Comparison of ENCODE assay signal across 21 cellular contexts in genomic region chr2:240614391-240614790, GRCh38. TPM values are rescaled to one million over a fixed set of nuclear protein-coding genes. Genes with fewer than 3 reads are reported as not detected.
DNase-seq lines count a peak whose midpoint lies in the region; ATAC-seq, FAIRE-seq and TF ChIP-seq lines count a peak whose summit lies in the region.
"Had no signal": no experiment of that assay in that cellular context is flagged by ENCODE, and none has a peak within 500 bp of the region (broad histone marks: within the 10 kb centered on the region; RNA-seq: fewer than 3 reads in every experiment).

No MANE protein-coding gene starts in this region.

- 91% methylated on average over 2 of the region's 9 CpGs for WGBS in right lobe of liver (ENCODE audit: insufficient coverage, low coverage, low lambda C conversion rate, missing lambda C conversion rate)
- 76% methylated on average over 9 of the region's 9 CpGs for WGBS in HepG2 (ENCODE audit: low lambda C conversion rate)
- 98 to 99% methylated on average over 9 of the region's 9 CpGs for WGBS in aorta, 2 donors

- in situ Hi-C loops in HepG2 (cut with HindIII; ENCODE audit: extremely low pct_ligation_motif_present, low pct_unique_long_range_greater_than_20kb), result no loop called here

- H2AFZ ChIP-seq in HepG2 (ENCODE audit: low read length) (no peak overlapping the region), osteoblast (ENCODE audit: low read length) (no peak overlapping the region)

- H3K4me2 ChIP-seq in HepG2 (ENCODE audit: low read depth, low read length) (no peak overlapping the region), osteoblast (ENCODE audit: insufficient read depth, low read length) (no peak overlapping the region)
- H3K4me2 ChIP-seq: A549 had no signal

- intact Hi-C loops in right lobe of liver (cut with DNase I) (no loop called here), HepG2 (cut with micrococcal nuclease; ENCODE audit: unreplicated experiment) (no loop called here), aorta (cut with DNase I) (no loop called here)

- TF ChIP-seq CTCF in right lobe of liver (IDR thresholded peaks at IDR 0.05), result no peak
- TF ChIP-seq CTCF in HepG2 (CRISPR knock-in tag; IDR thresholded peaks at IDR 0.05), result no peak
- no peak for TF ChIP-seq CTCF in osteoblast (IDR thresholded peaks at IDR 0.05; ENCODE audit: extremely low read depth, low read depth, low read length)

- H4K20me1 ChIP-seq in HepG2 (ENCODE audit: insufficient read depth, low read length) (peaks cover 3% of the 10 kb centered on the region; the same call in 1 of the 2 replicates), osteoblast (ENCODE audit: insufficient read depth, low read length) (no peaks in the 10 kb centered on the region)
- H4K20me1 ChIP-seq: BLaER1 treated with 17β-estradiol and CSF1 and Interleukin-3, amounts not matched to agents 10 nM and 100 nM had no signal

- TF ChIP-seq EP300 in HepG2 (IDR thresholded peaks at IDR 0.05; ENCODE audit: low read depth in 2 of 2, low read length in 2 of 2) (no peak), HepG2 (CRISPR knock-in tag; IDR thresholded peaks at IDR 0.05; ENCODE audit: borderline replicate concordance) (no peak)

- TF ChIP-seq POLR2A in right lobe of liver (IDR thresholded peaks at IDR 0.05), result no peak
- no peak; a peak in 1 of 4 replicates for TF ChIP-seq POLR2A in HepG2 (IDR thresholded peaks at IDR 0.05; ENCODE audit: insufficient read depth in 1 of 2, low read depth in 2 of 2, low read length in 2 of 2)

- CTCF ChIA-PET in HepG2 (lab: Yijun Ruan, JAX; ENCODE audit: low intra/inter-chr PET ratio, low total read pairs), result no interaction called here

- H3K9me3 ChIP-seq in right lobe of liver (no peaks in the 10 kb centered on the region), HepG2 (ENCODE audit: low read length) (peaks cover 22% of the 10 kb centered on the region), osteoblast (ENCODE audit: low read depth, low read length) (no peaks in the 10 kb centered on the region), aorta (ENCODE audit: control insufficient read depth, low read length) (no peaks in the 10 kb centered on the region)
- H3K9me3 ChIP-seq: A549 had no signal

- no TSS peak for BruUV-seq in HepG2 (replicated peaks; lab: Mats Ljungman, UMichigan)

- DNase-seq in activated T-cell treated with anti-CD3 and anti-CD28 coated beads, Interleukin-2, amount 50 U/mL, for 1 hour, result peak; percentile 10
- no peak for DNase-seq in activated T-cell treated with anti-CD3 and anti-CD28 coated beads, Interleukin-2, amount 50 U/mL, for 48 hours
- DNase-seq in right lobe of liver, result peak in 2 of 3 donors; percentile 14 to 35
- DNase-seq in HepG2 (ENCODE audit: low spot score), result no peak
- DNase-seq in osteoblast (ENCODE audit: insufficient read length, low spot score, missing footprints), result peak; percentile 9
- peak; percentile 21 to 55 for DNase-seq in aorta
- no peak for DNase-seq in C1 segment of cervical spinal cord (lab: John Stamatoyannopoulos, UW)
- DNase-seq in ecto neural progenitor cell (ENCODE audit: low spot score), result no peak
- DNase-seq: GOT3, Kasumi-1, MG63, NCI-H1048, NCI-H1436, NCI-H1930, NCI-H345, NCI-H524 treated with DMSO at 0.1 percent for 48 hours, PC-3 had no signal

- H3K27me3 ChIP-seq in right lobe of liver, result no peaks in the 10 kb centered on the region
- no peaks in the 10 kb centered on the region for H3K27me3 ChIP-seq in HepG2 (ENCODE audit: control insufficient read depth in 1 of 2, insufficient read depth in 2 of 2, low read length in 2 of 2)
- no peaks in the 10 kb centered on the region for H3K27me3 ChIP-seq in osteoblast (ENCODE audit: insufficient read depth, low read length)
- H3K27me3 ChIP-seq in aorta (ENCODE audit: control insufficient read depth in 1 of 2, insufficient read depth in 2 of 2, low read length in 1 of 2), result no peaks in the 10 kb centered on the region
- H3K27me3 ChIP-seq: BLaER1 treated with 17β-estradiol and CSF1 and Interleukin-3, amounts not matched to agents 10 nM and 100 nM; MG63 had no signal

- peak in 1 of 4 donors; percentile 22 for ATAC-seq in right lobe of liver
- ATAC-seq in HepG2, result no peak
- ATAC-seq in aorta (ENCODE audit: low FRiP score), result no peak
- ATAC-seq: A549, PC-3 had no signal

- H3K4me3 ChIP-seq in right lobe of liver, result no peak overlapping the region
- no peak overlapping the region for H3K4me3 ChIP-seq in HepG2 (replicated peaks in 1 of 3; ENCODE audit: insufficient read depth in 1 of 3, low read depth in 2 of 3, low read length in 3 of 3)
- H3K4me3 ChIP-seq in osteoblast (ENCODE audit: insufficient read depth, low read length), result no peak overlapping the region
- no peak overlapping the region for H3K4me3 ChIP-seq in aorta (ENCODE audit: low read length in 2 of 2)
- H3K4me3 ChIP-seq: A549; BLaER1 treated with 17β-estradiol and CSF1 and Interleukin-3, amounts not matched to agents 10 nM and 100 nM; MG63 had no signal

- no peak for TF ChIP-seq RAD21 in HepG2 (CRISPR knock-in tag; IDR thresholded peaks at IDR 0.05)

- H3K79me2 ChIP-seq in HepG2 (ENCODE audit: insufficient read depth, low read length) (peaks cover 27% of the 10 kb centered on the region), osteoblast (ENCODE audit: insufficient read depth, low read length) (no peaks in the 10 kb centered on the region)

- H3K4me1 ChIP-seq in right lobe of liver, result no peaks in the 10 kb centered on the region
- peaks cover 22% of the 10 kb centered on the region for H3K4me1 ChIP-seq in HepG2 (ENCODE audit: insufficient read depth, low read length)
- no peaks in the 10 kb centered on the region for H3K4me1 ChIP-seq in osteoblast (ENCODE audit: insufficient read depth, low read length)
- no peaks in the 10 kb centered on the region for H3K4me1 ChIP-seq in aorta (ENCODE audit: control insufficient read depth in 1 of 2, insufficient read depth in 2 of 2, low read length in 2 of 2)
- H3K4me1 ChIP-seq: A549 had no signal

- no peak for FAIRE-seq in HepG2 (lab: Jason Lieb, UNC)
- FAIRE-seq: A549, D721Med, GM18507 had no signal

- H3K36me3 ChIP-seq in right lobe of liver, result no peaks in the 10 kb centered on the region
- peaks cover 22 to 67% of the 10 kb centered on the region in 2 experiments for H3K36me3 ChIP-seq in HepG2 (replicated peaks in 1 of 2; ENCODE audit: control insufficient read depth in 1 of 2, insufficient read depth in 2 of 2, low read length in 2 of 2)
- no peaks in the 10 kb centered on the region for H3K36me3 ChIP-seq in osteoblast (ENCODE audit: insufficient read depth, low read length)
- no peaks in the 10 kb centered on the region for H3K36me3 ChIP-seq in aorta (ENCODE audit: control insufficient read depth in 1 of 2, insufficient read depth in 2 of 2, low read length in 1 of 2)
- H3K36me3 ChIP-seq: MG63 had no signal

- no peak overlapping the region for H3K27ac ChIP-seq in right lobe of liver
- no peak overlapping the region for H3K27ac ChIP-seq in HepG2 (ENCODE audit: extremely low read length, insufficient read depth, low read length)
- H3K27ac ChIP-seq in osteoblast (ENCODE audit: low read depth, low read length), result no peak overlapping the region
- no peak overlapping the region for H3K27ac ChIP-seq in aorta (ENCODE audit: low read depth in 1 of 2, low read length in 2 of 2)
- H3K27ac ChIP-seq: A549 had no signal

- H3K9ac ChIP-seq in HepG2 (ENCODE audit: insufficient read depth, low read depth, low read length), result no peak overlapping the region
- H3K9ac ChIP-seq: BLaER1 treated with 17β-estradiol and CSF1 and Interleukin-3, amounts not matched to agents 10 nM and 100 nM had no signal

- POLR2A ChIA-PET in HepG2 (lab: Yijun Ruan, JAX), result no interaction called here

RNA-seq across cellular contexts. Expression of gene GPR35, which starts 10.9 kb away (rescaled TPM):
- 1 to 10 TPM in 2 of 6 experiments, under 1 TPM in 4; 0.11 to 1.2 (median 0.72) TPM for total RNA-seq in right lobe of liver
- total RNA-seq in HepG2 (2016; rRNA removed; fragmentation: Illumina TruSeq; extraction: Trizol), result 21.6 and 27.1 TPM in 2 replicates
- total RNA-seq in HepG2 (2016; cell fraction: cytosol; rRNA removed; fragmentation: Illumina TruSeq; extraction: Trizol; ENCODE audit: low read depth), result 10.2 and 10.8 TPM in 2 replicates
- total RNA-seq in HepG2 (2016; cell fraction: insoluble cytoplasmic fraction; rRNA removed; fragmentation: Illumina TruSeq; extraction: Trizol), result 21.3 and 26.9 TPM in 2 replicates
- total RNA-seq in HepG2 (2016; cell fraction: membrane; rRNA removed; fragmentation: Illumina TruSeq; extraction: Trizol), result 25.5 and 33.7 TPM in 2 replicates
- 19.4 and 20.1 TPM in 2 replicates for total RNA-seq in HepG2 (2016; cell fraction: nucleus; rRNA removed; fragmentation: Illumina TruSeq; extraction: Trizol)
- polyA plus RNA-seq in HepG2 (2011; rRNA removed), result 44.2 and 60.8 TPM in 2 replicates
- polyA plus RNA-seq in HepG2 (2011; cell fraction: cytosol; rRNA removed), result 37.9 and 80.2 TPM in 2 replicates
- polyA plus RNA-seq in HepG2 (2011; cell fraction: nucleus; rRNA removed), result 150 and 165 TPM in 2 replicates
- 34.0 and 39.9 TPM in 2 replicates for polyA plus RNA-seq in HepG2 (2012)
- 6.5 and 7.6 TPM in 2 replicates for polyA plus RNA-seq in HepG2 (2016; cell fraction: cytosol; fragmentation: Illumina TruSeq; extraction: Trizol; ENCODE audit: low read depth)
- polyA plus RNA-seq in HepG2 (2016; cell fraction: insoluble cytoplasmic fraction; fragmentation: Illumina TruSeq; extraction: Trizol; ENCODE audit: low read depth), result 14.4 and 15.8 TPM in 2 replicates
- polyA plus RNA-seq in HepG2 (2016; cell fraction: membrane; fragmentation: Illumina TruSeq; extraction: Trizol; ENCODE audit: low read depth), result 17.8 and 17.9 TPM in 2 replicates
- polyA plus RNA-seq in HepG2 (2016; cell fraction: nucleus; fragmentation: Illumina TruSeq; extraction: Trizol; ENCODE audit: insufficient read depth, low read depth), result 29.6 and 37.8 TPM in 2 replicates
- 0.14 and 219 TPM in 2 replicates for polyA minus RNA-seq in HepG2 (2011; rRNA and poly(A)+ RNA removed; ENCODE audit: low replicate concordance)
- 44.3 and 46.7 TPM in 2 replicates for polyA minus RNA-seq in HepG2 (2011; cell fraction: cytosol; rRNA and poly(A)+ RNA removed)
- polyA minus RNA-seq in HepG2 (2011; cell fraction: nucleus; rRNA and poly(A)+ RNA removed), result 30.9 and 33.3 TPM in 2 replicates
- total RNA-seq in osteoblast, result 1.1 and 1.5 TPM in 2 replicates
- total RNA-seq in aorta, result 1 to 10 TPM; 2.1 to 3.9 TPM
- polyA plus RNA-seq in aorta, result 10 to 100 TPM; 10.1 to 14.5 TPM

RNA-seq across cellular contexts. Expression of gene CAPN10, which starts 27.9 kb away (rescaled TPM):
- total RNA-seq in right lobe of liver (10 to 100 TPM in 2 of 6 experiments, 1 to 10 TPM in 4; 7.2 to 13.8 (median 9.1) TPM), HepG2 (2016; rRNA removed; fragmentation: Illumina TruSeq; extraction: Trizol) (16.5 and 32.4 TPM in 2 replicates), osteoblast (21.0 and 22.1 TPM in 2 replicates), aorta (10 to 100 TPM; 23.7 to 35.5 TPM)
- 18.3 and 20.3 TPM in 2 replicates for total RNA-seq in HepG2 (2016; cell fraction: cytosol; rRNA removed; fragmentation: Illumina TruSeq; extraction: Trizol; ENCODE audit: low read depth)
- 16.1 and 35.0 TPM in 2 replicates for total RNA-seq in HepG2 (2016; cell fraction: insoluble cytoplasmic fraction; rRNA removed; fragmentation: Illumina TruSeq; extraction: Trizol)
- 28.2 and 28.4 TPM in 2 replicates for total RNA-seq in HepG2 (2016; cell fraction: membrane; rRNA removed; fragmentation: Illumina TruSeq; extraction: Trizol)
- 26.3 and 36.2 TPM in 2 replicates for total RNA-seq in HepG2 (2016; cell fraction: nucleus; rRNA removed; fragmentation: Illumina TruSeq; extraction: Trizol)
- polyA plus RNA-seq in HepG2 (2011; rRNA removed) (27.6 and 40.7 TPM in 2 replicates), aorta (10 to 100 TPM; 12.6 to 66.9 TPM)
- 15.8 and 24.7 TPM in 2 replicates for polyA plus RNA-seq in HepG2 (2011; cell fraction: cytosol; rRNA removed)
- 157 and 173 TPM in 2 replicates for polyA plus RNA-seq in HepG2 (2011; cell fraction: nucleus; rRNA removed)
- polyA plus RNA-seq in HepG2 (2012), result 24.4 and 27.6 TPM in 2 replicates
- 9.1 and 9.4 TPM in 2 replicates for polyA plus RNA-seq in HepG2 (2016; cell fraction: cytosol; fragmentation: Illumina TruSeq; extraction: Trizol; ENCODE audit: low read depth)
- polyA plus RNA-seq in HepG2 (2016; cell fraction: insoluble cytoplasmic fraction; fragmentation: Illumina TruSeq; extraction: Trizol; ENCODE audit: low read depth), result 17.4 and 18.2 TPM in 2 replicates
- polyA plus RNA-seq in HepG2 (2016; cell fraction: membrane; fragmentation: Illumina TruSeq; extraction: Trizol; ENCODE audit: low read depth), result 15.5 and 17.2 TPM in 2 replicates
- 59.4 and 61.4 TPM in 2 replicates for polyA plus RNA-seq in HepG2 (2016; cell fraction: nucleus; fragmentation: Illumina TruSeq; extraction: Trizol; ENCODE audit: insufficient read depth, low read depth)
- polyA minus RNA-seq in HepG2 (2011; rRNA and poly(A)+ RNA removed; ENCODE audit: low replicate concordance), result 11.2 and 33.8 TPM in 2 replicates
- polyA minus RNA-seq in HepG2 (2011; cell fraction: cytosol; rRNA and poly(A)+ RNA removed), result 10.8 TPM in 2 replicates
- 50.0 and 57.6 TPM in 2 replicates for polyA minus RNA-seq in HepG2 (2011; cell fraction: nucleus; rRNA and poly(A)+ RNA removed)

RNA-seq across cellular contexts. Expression of gene RNPEPL1, which starts 46.1 kb away (rescaled TPM):
- total RNA-seq in right lobe of liver (100 to 1,000 TPM in 1 of 6 experiments, 10 to 100 TPM in 5; 24.7 to 105 (median 31.0) TPM), HepG2 (2016; rRNA removed; fragmentation: Illumina TruSeq; extraction: Trizol) (13.0 and 27.6 TPM in 2 replicates), osteoblast (13.0 and 14.7 TPM in 2 replicates), aorta (10 to 100 TPM; 42.9 to 46.9 TPM)
- total RNA-seq in HepG2 (2016; cell fraction: cytosol; rRNA removed; fragmentation: Illumina TruSeq; extraction: Trizol; ENCODE audit: low read depth), result 21.9 and 24.8 TPM in 2 replicates
- total RNA-seq in HepG2 (2016; cell fraction: insoluble cytoplasmic fraction; rRNA removed; fragmentation: Illumina TruSeq; extraction: Trizol), result 12.9 and 23.2 TPM in 2 replicates
- total RNA-seq in HepG2 (2016; cell fraction: membrane; rRNA removed; fragmentation: Illumina TruSeq; extraction: Trizol), result 50.1 and 53.8 TPM in 2 replicates
- 17.5 and 21.9 TPM in 2 replicates for total RNA-seq in HepG2 (2016; cell fraction: nucleus; rRNA removed; fragmentation: Illumina TruSeq; extraction: Trizol)
- polyA plus RNA-seq in HepG2 (2011; rRNA removed) (18.0 and 28.8 TPM in 2 replicates), aorta (100 to 1,000 TPM in 1 of 2 donors, 10 to 100 TPM in 1; 48.2 to 108 TPM)
- polyA plus RNA-seq in HepG2 (2011; cell fraction: cytosol; rRNA removed), result 20.3 and 26.3 TPM in 2 replicates
- 94.3 and 114 TPM in 2 replicates for polyA plus RNA-seq in HepG2 (2011; cell fraction: nucleus; rRNA removed)
- polyA plus RNA-seq in HepG2 (2012), result 37.2 and 56.3 TPM in 2 replicates
- polyA plus RNA-seq in HepG2 (2016; cell fraction: cytosol; fragmentation: Illumina TruSeq; extraction: Trizol; ENCODE audit: low read depth), result 43.4 and 46.1 TPM in 2 replicates
- 40.1 and 49.6 TPM in 2 replicates for polyA plus RNA-seq in HepG2 (2016; cell fraction: insoluble cytoplasmic fraction; fragmentation: Illumina TruSeq; extraction: Trizol; ENCODE audit: low read depth)
- 85.0 and 102 TPM in 2 replicates for polyA plus RNA-seq in HepG2 (2016; cell fraction: membrane; fragmentation: Illumina TruSeq; extraction: Trizol; ENCODE audit: low read depth)
- polyA plus RNA-seq in HepG2 (2016; cell fraction: nucleus; fragmentation: Illumina TruSeq; extraction: Trizol; ENCODE audit: insufficient read depth, low read depth), result 57.9 and 59.3 TPM in 2 replicates
- 15.3 and 64.5 TPM in 2 replicates for polyA minus RNA-seq in HepG2 (2011; rRNA and poly(A)+ RNA removed; ENCODE audit: low replicate concordance)
- polyA minus RNA-seq in HepG2 (2011; cell fraction: cytosol; rRNA and poly(A)+ RNA removed), result 55.0 and 57.6 TPM in 2 replicates
- 18.6 and 21.0 TPM in 2 replicates for polyA minus RNA-seq in HepG2 (2011; cell fraction: nucleus; rRNA and poly(A)+ RNA removed)

RNA-seq across cellular contexts. Expression of gene DUSP28, which starts 54.2 kb away (rescaled TPM):
- total RNA-seq in right lobe of liver, result 1 to 10 TPM; 1.3 to 3.5 (median 2.1) TPM
- total RNA-seq in HepG2 (2016; rRNA removed; fragmentation: Illumina TruSeq; extraction: Trizol), result 2.5 and 5.2 TPM in 2 replicates
- total RNA-seq in HepG2 (2016; cell fraction: cytosol; rRNA removed; fragmentation: Illumina TruSeq; extraction: Trizol; ENCODE audit: low read depth), result 4.5 and 4.9 TPM in 2 replicates
- 2.9 and 5.6 TPM in 2 replicates for total RNA-seq in HepG2 (2016; cell fraction: insoluble cytoplasmic fraction; rRNA removed; fragmentation: Illumina TruSeq; extraction: Trizol)
- total RNA-seq in HepG2 (2016; cell fraction: membrane; rRNA removed; fragmentation: Illumina TruSeq; extraction: Trizol), result 6.2 and 6.3 TPM in 2 replicates
- 7.1 TPM in 2 replicates for total RNA-seq in HepG2 (2016; cell fraction: nucleus; rRNA removed; fragmentation: Illumina TruSeq; extraction: Trizol)
- 6.7 and 8.6 TPM in 2 replicates for polyA plus RNA-seq in HepG2 (2011; rRNA removed)
- polyA plus RNA-seq in HepG2 (2011; cell fraction: cytosol; rRNA removed), result 3.4 and 4.1 TPM in 2 replicates
- polyA plus RNA-seq in HepG2 (2011; cell fraction: nucleus; rRNA removed), result 6.6 and 6.7 TPM in 2 replicates
- 5.4 and 6.8 TPM in 2 replicates for polyA plus RNA-seq in HepG2 (2012)
- polyA plus RNA-seq in HepG2 (2016; cell fraction: cytosol; fragmentation: Illumina TruSeq; extraction: Trizol; ENCODE audit: low read depth), result 4.9 and 6.2 TPM in 2 replicates
- 3.9 and 4.1 TPM in 2 replicates for polyA plus RNA-seq in HepG2 (2016; cell fraction: insoluble cytoplasmic fraction; fragmentation: Illumina TruSeq; extraction: Trizol; ENCODE audit: low read depth)
- polyA plus RNA-seq in HepG2 (2016; cell fraction: membrane; fragmentation: Illumina TruSeq; extraction: Trizol; ENCODE audit: low read depth), result 5.5 and 7.1 TPM in 2 replicates
- 11.1 and 15.5 TPM in 2 replicates for polyA plus RNA-seq in HepG2 (2016; cell fraction: nucleus; fragmentation: Illumina TruSeq; extraction: Trizol; ENCODE audit: insufficient read depth, low read depth)
- 2.8 and 4.2 TPM in 2 replicates for polyA minus RNA-seq in HepG2 (2011; rRNA and poly(A)+ RNA removed; ENCODE audit: low replicate concordance)
- polyA minus RNA-seq in HepG2 (2011; cell fraction: cytosol; rRNA and poly(A)+ RNA removed), result 1.7 and 2.2 TPM in 2 replicates
- 11.5 and 12.3 TPM in 2 replicates for polyA minus RNA-seq in HepG2 (2011; cell fraction: nucleus; rRNA and poly(A)+ RNA removed)
- total RNA-seq in osteoblast, result 3.2 and 4.7 TPM in 2 replicates
- 1 to 10 TPM; 2.1 to 3.4 TPM for total RNA-seq in aorta
- 1 to 10 TPM; 3.0 to 5.0 TPM for polyA plus RNA-seq in aorta

RNA-seq across cellular contexts. Expression of gene ANKMY1, which starts 56.6 kb away (rescaled TPM):
- total RNA-seq in right lobe of liver, result 10 to 100 TPM in 1 of 6 experiments, 1 to 10 TPM in 5; 6.6 to 11.0 (median 9.0) TPM
- 7.3 and 11.7 TPM in 2 replicates for total RNA-seq in HepG2 (2016; rRNA removed; fragmentation: Illumina TruSeq; extraction: Trizol)
- 9.7 and 12.6 TPM in 2 replicates for total RNA-seq in HepG2 (2016; cell fraction: cytosol; rRNA removed; fragmentation: Illumina TruSeq; extraction: Trizol; ENCODE audit: low read depth)
- 8.8 and 12.4 TPM in 2 replicates for total RNA-seq in HepG2 (2016; cell fraction: insoluble cytoplasmic fraction; rRNA removed; fragmentation: Illumina TruSeq; extraction: Trizol)
- total RNA-seq in HepG2 (2016; cell fraction: membrane; rRNA removed; fragmentation: Illumina TruSeq; extraction: Trizol), result 10.6 and 11.9 TPM in 2 replicates
- 23.2 and 30.1 TPM in 2 replicates for total RNA-seq in HepG2 (2016; cell fraction: nucleus; rRNA removed; fragmentation: Illumina TruSeq; extraction: Trizol)
- 18.8 and 20.5 TPM in 2 replicates for polyA plus RNA-seq in HepG2 (2011; rRNA removed)
- polyA plus RNA-seq in HepG2 (2011; cell fraction: cytosol; rRNA removed), result 11.7 and 12.1 TPM in 2 replicates
- polyA plus RNA-seq in HepG2 (2011; cell fraction: nucleus; rRNA removed), result 55.1 and 66.4 TPM in 2 replicates
- 8.0 and 8.9 TPM in 2 replicates for polyA plus RNA-seq in HepG2 (2012)
- polyA plus RNA-seq in HepG2 (2016; cell fraction: cytosol; fragmentation: Illumina TruSeq; extraction: Trizol; ENCODE audit: low read depth), result 2.6 and 3.4 TPM in 2 replicates
- 7.8 and 8.8 TPM in 2 replicates for polyA plus RNA-seq in HepG2 (2016; cell fraction: insoluble cytoplasmic fraction; fragmentation: Illumina TruSeq; extraction: Trizol; ENCODE audit: low read depth)
- polyA plus RNA-seq in HepG2 (2016; cell fraction: membrane; fragmentation: Illumina TruSeq; extraction: Trizol; ENCODE audit: low read depth), result 4.9 and 6.3 TPM in 2 replicates
- 30.4 and 35.4 TPM in 2 replicates for polyA plus RNA-seq in HepG2 (2016; cell fraction: nucleus; fragmentation: Illumina TruSeq; extraction: Trizol; ENCODE audit: insufficient read depth, low read depth)
- 41.3 and 43.1 TPM in 2 replicates for polyA minus RNA-seq in HepG2 (2011; rRNA and poly(A)+ RNA removed; ENCODE audit: low replicate concordance)
- 6.0 and 6.9 TPM in 2 replicates for polyA minus RNA-seq in HepG2 (2011; cell fraction: cytosol; rRNA and poly(A)+ RNA removed)
- 52.8 and 56.1 TPM in 2 replicates for polyA minus RNA-seq in HepG2 (2011; cell fraction: nucleus; rRNA and poly(A)+ RNA removed)
- total RNA-seq in osteoblast, result 11.2 and 11.5 TPM in 2 replicates
- 10 to 100 TPM; 10.4 to 22.0 TPM for total RNA-seq in aorta
- polyA plus RNA-seq in aorta, result 1 to 10 TPM; 6.2 to 6.6 TPM

Comparison
In these comparisons a context has a peak if more than half of its experiments do, and no peak if none do; other contexts are left out.
1. DNase-seq: peak in activated T-cell treated with anti-CD3 and anti-CD28 coated beads, Interleukin-2, amount 50 U/mL, for 1 hour (single experiment), right lobe of liver (2 of 3), osteoblast (single experiment) and aorta (2 of 2); none in activated T-cell treated with anti-CD3 and anti-CD28 coated beads, Interleukin-2, amount 50 U/mL, for 48 hours (0 of 2), HepG2 (single experiment), C1 segment of cervical spinal cord (0 of 14) and ecto neural progenitor cell (single experiment).